8 cellular contexts compared by ENCODE assay signal in the genomic region with DNA sequence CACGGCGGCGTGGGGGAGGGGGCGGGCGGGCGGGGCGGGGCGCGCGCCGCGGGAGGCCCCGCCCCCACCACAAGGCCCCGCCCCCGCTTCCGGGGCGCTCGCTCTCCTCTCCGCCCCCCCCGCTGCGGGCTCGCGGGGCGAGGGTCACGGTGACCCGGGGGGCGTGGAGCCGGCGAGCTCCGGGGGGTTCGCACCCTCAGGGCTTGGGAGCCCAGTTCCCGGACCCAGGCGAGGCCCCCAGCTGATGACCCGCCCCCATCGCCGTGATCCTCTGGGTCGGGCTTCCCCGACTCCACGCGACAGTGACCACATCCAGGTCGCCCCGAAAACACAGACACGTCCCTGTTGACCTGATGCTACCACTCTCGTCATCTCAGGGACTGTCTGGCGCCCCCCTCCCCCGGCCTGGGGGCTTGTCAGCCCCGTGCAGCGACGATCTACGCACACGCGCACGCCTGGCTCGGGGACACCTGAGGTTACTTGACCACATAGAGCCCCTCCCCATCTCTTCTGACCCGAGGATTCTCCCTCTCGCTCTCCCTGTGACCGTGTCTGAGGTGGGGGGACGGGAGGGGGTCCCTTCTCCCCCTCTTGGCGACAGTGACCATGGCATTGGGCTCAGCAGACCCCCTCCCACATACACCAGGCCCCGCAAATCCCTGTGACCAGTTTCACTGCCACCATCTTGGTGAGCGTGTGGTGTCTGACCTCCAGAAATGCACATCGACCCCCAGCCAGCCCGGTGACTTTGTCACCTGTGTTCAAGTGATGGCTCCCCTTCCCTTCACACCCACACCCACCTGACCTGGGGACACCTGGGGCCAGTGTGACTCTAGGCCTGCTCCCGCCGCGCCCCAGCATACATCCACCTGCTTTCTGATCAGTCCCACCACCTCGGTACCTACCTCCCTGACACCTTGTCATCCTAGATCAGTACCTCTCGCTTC. TPM values are rescaled to one million over a fixed set of nuclear protein-coding genes. Genes with fewer than 3 reads are reported as not detected.
DNase-seq lines count a peak whose midpoint lies in the region; ATAC-seq and TF ChIP-seq lines count a peak whose summit lies in the region.

No MANE protein-coding gene starts in this region.

- H3K9me3 ChIP-seq in BLaER1 (no peaks in the 10 kb centered on the region), endodermal cell (ENCODE audit: control insufficient read depth, low read length) (no peaks in the 10 kb centered on the region)

- H3K4me3 Mint-ChIP-seq in endodermal cell (peak overlapping the region; percentile 81), naive B cell (peak overlapping the region; percentile 85 to 95 (median 90))

- ATAC-seq in GM18909 (IDR thresholded peaks at IDR 0.05; ENCODE audit: poor library complexity, unreplicated experiment) (peak; percentile 39), HG03159 (IDR thresholded peaks at IDR 0.05; ENCODE audit: unreplicated experiment) (peak; percentile 37), naive B cell (ENCODE audit: low read depth in 2 of 2) (peak; percentile 63 to 74), GM18870 (IDR thresholded peaks at IDR 0.05; ENCODE audit: unreplicated experiment) (no peak)

- H3K36me3 Mint-ChIP-seq in endodermal cell (ENCODE audit: low read depth) (peaks cover 7% of the 10 kb centered on the region), naive B cell (peaks cover 0 to 8% of the 10 kb centered on the region in 2 donors)

- peak; percentile 74 for DNase-seq in endodermal cell
- peak; percentile 76 for DNase-seq in naive B cell
- DNase-seq in occipital lobe (lab: John Stamatoyannopoulos, UW), result no peak

- peaks cover 54% of the 10 kb centered on the region for H4K20me1 ChIP-seq in BLaER1

- H3K27ac Mint-ChIP-seq in endodermal cell, result peak overlapping the region; percentile 91
- H3K27ac Mint-ChIP-seq in naive B cell, result peak overlapping the region; percentile 94 to 99 (median 94)

- peak overlapping the region; percentile 98 for H3K4me2 ChIP-seq in BLaER1

- H3K4me3 ChIP-seq in BLaER1 (peak overlapping the region; percentile 86), WI38 (ENCODE audit: low read depth, low read length) (peak overlapping the region; percentile 81), endodermal cell (ENCODE audit: low read length) (peak overlapping the region; percentile 91)

- H3K9ac ChIP-seq in BLaER1, result peak overlapping the region; percentile 82
- peak overlapping the region; percentile 66 for H3K9ac ChIP-seq in endodermal cell (ENCODE audit: extremely low read depth, low read length, poor library complexity, severe bottlenecking)

- no peaks in the 10 kb centered on the region for H3K9me3 Mint-ChIP-seq in endodermal cell
- H3K9me3 Mint-ChIP-seq in naive B cell, result no peaks in the 10 kb centered on the region

- H3K27ac ChIP-seq in BLaER1 (peak overlapping the region; percentile 83), endodermal cell (ENCODE audit: low read depth, low read length) (no peak overlapping the region)

- 14 to 30% methylated on average over 12 to 58 of the region's 68 CpGs for WGBS in endodermal cell (ENCODE audit: insufficient coverage in 1 of 2, insufficient read length in 1 of 2), 2 experiments

- peaks cover 11% of the 10 kb centered on the region for H3K4me1 Mint-ChIP-seq in endodermal cell
- H3K4me1 Mint-ChIP-seq in naive B cell, result peaks cover 37 to 44% (median 43%) of the 10 kb centered on the region in 3 donors

- H3K36me3 ChIP-seq in BLaER1, result peaks cover 24% of the 10 kb centered on the region
- H3K36me3 ChIP-seq in endodermal cell (ENCODE audit: control insufficient read depth, insufficient read depth, low read length), result peaks cover 15% of the 10 kb centered on the region

- H3K27me3 Mint-ChIP-seq in endodermal cell (ENCODE audit: insufficient read depth) (no peaks in the 10 kb centered on the region), naive B cell (peaks cover 0 to 5% (median 0%) of the 10 kb centered on the region in 3 donors)

- no peaks in the 10 kb centered on the region for H3K27me3 ChIP-seq in BLaER1
- no peaks in the 10 kb centered on the region for H3K27me3 ChIP-seq in endodermal cell (ENCODE audit: control insufficient read depth, insufficient read depth, low read length, poor library complexity, severe bottlenecking)

- TF ChIP-seq CTCF in WI38 (IDR thresholded peaks at IDR 0.05; ENCODE audit: low read depth, low read length), result no peak
- no peak for TF ChIP-seq CTCF in endodermal cell (conservative IDR thresholded peaks at IDR 0.05)

- H3K4me1 ChIP-seq in BLaER1 (peaks cover 73% of the 10 kb centered on the region), endodermal cell (ENCODE audit: control insufficient read depth, insufficient read depth, low read length) (no peaks in the 10 kb centered on the region)

RNA-seq across cellular contexts. Expression of gene MAP2K7, which starts 0.7 kb away (rescaled TPM):
- total RNA-seq in endodermal cell (10 to 100 TPM; 33.4 to 40.0 TPM), occipital lobe (6.7 TPM)
- polyA plus RNA-seq in endodermal cell (2013, experiment 1 of 2), result 34.8 TPM
- polyA plus RNA-seq in endodermal cell (2013, experiment 2 of 2), result 32.3 TPM
- 1 to 10 TPM in 5 of 6 donors, under 1 TPM in 1; 0.50 to 5.1 (median 2.9) TPM for polyA plus RNA-seq in naive B cell (ENCODE audit: low read depth in 6 of 6)

RNA-seq across cellular contexts. Expression of gene TGFBR3L, which starts 10.3 kb away (rescaled TPM):
- total RNA-seq in endodermal cell, result 1 to 10 TPM in 1 of 2 donors, under 1 TPM in 1; 0.84 to 2.2 TPM
- 1.3 TPM for polyA plus RNA-seq in endodermal cell (2013, experiment 1 of 2)
- polyA plus RNA-seq in endodermal cell (2013, experiment 2 of 2), result 0.58 TPM
- not detected for polyA plus RNA-seq in naive B cell (ENCODE audit: low read depth in 6 of 6)
- not detected for total RNA-seq in occipital lobe

RNA-seq across cellular contexts. Expression of gene SNAPC2, which starts 15.8 kb away (rescaled TPM):
- total RNA-seq in endodermal cell, result 10 to 100 TPM; 11.9 to 14.2 TPM
- 30.4 TPM for polyA plus RNA-seq in endodermal cell (2013, experiment 1 of 2)
- 26.9 TPM for polyA plus RNA-seq in endodermal cell (2013, experiment 2 of 2)
- 10 to 100 TPM in 4 of 6 donors, 1 to 10 TPM in 2; 1.5 to 20.2 (median 14.7) TPM for polyA plus RNA-seq in naive B cell (ENCODE audit: low read depth in 6 of 6)
- total RNA-seq in occipital lobe, result 6.2 TPM

RNA-seq across cellular contexts. Expression of gene LRRC8E, which starts 16.0 kb away (rescaled TPM):
- 1 to 10 TPM; 2.8 to 3.4 TPM for total RNA-seq in endodermal cell
- polyA plus RNA-seq in endodermal cell (2013, experiment 1 of 2), result 0.68 TPM
- 1.2 TPM for polyA plus RNA-seq in endodermal cell (2013, experiment 2 of 2)
- not detected for polyA plus RNA-seq in naive B cell (ENCODE audit: low read depth in 6 of 6)
- not detected for total RNA-seq in occipital lobe

RNA-seq across cellular contexts. Expression of gene CTXN1, which starts 21.6 kb away (rescaled TPM):
- total RNA-seq in endodermal cell (10 to 100 TPM; 60.1 to 87.2 TPM), occipital lobe (15.4 TPM)
- 104 TPM for polyA plus RNA-seq in endodermal cell (2013, experiment 1 of 2)
- 105 TPM for polyA plus RNA-seq in endodermal cell (2013, experiment 2 of 2)
- polyA plus RNA-seq in naive B cell (ENCODE audit: low read depth in 6 of 6), result not detected
